Comparison of ENCODE assay signal across 10 cellular contexts in the genomic region with DNA sequence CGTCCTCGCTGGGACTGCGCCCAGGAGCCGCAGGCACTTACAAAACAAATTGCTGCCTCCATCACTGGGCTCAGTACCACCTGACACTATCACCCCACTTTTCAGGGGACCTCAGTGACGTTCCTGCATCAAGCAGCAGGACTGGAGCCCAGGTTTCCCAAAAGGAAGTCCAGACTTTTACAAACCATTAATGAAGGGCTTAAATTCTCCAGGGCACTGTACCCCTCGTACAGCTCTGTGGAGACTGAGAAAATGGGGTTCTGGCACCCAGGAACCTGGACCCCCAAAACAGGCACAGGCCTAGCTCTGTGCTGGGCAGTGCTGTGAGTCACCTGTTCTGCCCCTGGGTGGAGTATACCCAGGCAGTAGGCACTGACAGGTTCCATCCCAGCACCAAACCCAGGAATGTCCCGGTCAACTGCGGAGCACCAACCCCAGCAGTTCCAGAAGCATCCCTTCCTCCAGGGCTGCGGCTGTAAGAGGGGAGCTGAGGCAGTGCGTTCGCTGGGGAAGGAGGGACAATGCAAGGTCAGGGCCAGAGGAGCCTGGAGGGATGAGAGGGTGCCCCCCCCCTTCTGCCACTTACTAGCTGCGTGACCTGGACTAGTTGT. TPM values are rescaled to one million over a fixed set of nuclear protein-coding genes. Genes with fewer than 3 reads are reported as not detected.
DNase-seq lines count a peak whose midpoint lies in the region; FAIRE-seq and TF ChIP-seq lines count a peak whose summit lies in the region.
"Had no signal": no experiment of that assay in that cellular context is flagged by ENCODE, and none has a peak within 500 bp of the region (broad histone marks: within the 10 kb centered on the region; RNA-seq: fewer than 3 reads in every experiment).

No MANE protein-coding gene starts in this region.

- no peak for TF ChIP-seq POLR2A in GM12891 (IDR thresholded peaks at IDR 0.05; ENCODE audit: low read depth, low read length)

- no peaks in the 10 kb centered on the region for H3K36me3 Mint-ChIP-seq in activated naive CD4-positive, alpha-beta T cell treated with anti-CD3 and anti-CD28 coated beads, Interleukin-2, amount 50 U/mL, for 24 hours
- no peaks in the 10 kb centered on the region for H3K36me3 Mint-ChIP-seq in type B pancreatic cell

- no peak for FAIRE-seq in GM12891 (lab: Jason Lieb, UNC)
- FAIRE-seq: frontal cortex, TTC549 had no signal

- H3K9me3 Mint-ChIP-seq in activated naive CD4-positive, alpha-beta T cell treated with anti-CD3 and anti-CD28 coated beads, Interleukin-2, amount 50 U/mL, for 24 hours = no peaks in the 10 kb centered on the region
- H3K9me3 Mint-ChIP-seq in type B pancreatic cell = no peaks in the 10 kb centered on the region

- peaks cover 18% of the 10 kb centered on the region for H3K4me1 Mint-ChIP-seq in activated naive CD4-positive, alpha-beta T cell treated with anti-CD3 and anti-CD28 coated beads, Interleukin-2, amount 50 U/mL, for 24 hours
- H3K4me1 Mint-ChIP-seq in type B pancreatic cell (ENCODE audit: unreplicated experiment) = peaks cover 3% of the 10 kb centered on the region

- TF ChIP-seq CTCF in VCaP (conservative IDR thresholded peaks at IDR 0.05) (peak; percentile 75), type B pancreatic cell (conservative IDR thresholded peaks at IDR 0.05) (no peak)

- peaks cover 17% of the 10 kb centered on the region for H3K27me3 Mint-ChIP-seq in activated naive CD4-positive, alpha-beta T cell treated with anti-CD3 and anti-CD28 coated beads, Interleukin-2, amount 50 U/mL, for 24 hours
- H3K27me3 Mint-ChIP-seq in type B pancreatic cell = peaks cover 81% of the 10 kb centered on the region

- H3K27ac Mint-ChIP-seq in activated naive CD4-positive, alpha-beta T cell treated with anti-CD3 and anti-CD28 coated beads, Interleukin-2, amount 50 U/mL, for 24 hours = no peak overlapping the region
- H3K27ac Mint-ChIP-seq in type B pancreatic cell = no peak overlapping the region

- H3K4me3 Mint-ChIP-seq in activated naive CD4-positive, alpha-beta T cell treated with anti-CD3 and anti-CD28 coated beads, Interleukin-2, amount 50 U/mL, for 24 hours = peak overlapping the region; percentile 87
- H3K4me3 Mint-ChIP-seq in type B pancreatic cell = peak overlapping the region; percentile 92

- peak overlapping the region; percentile 56; the same call in 1 of the 2 replicates for H3K27ac ChIP-seq in VCaP

- no peak for DNase-seq in activated naive CD4-positive, alpha-beta T cell treated with anti-CD3 and anti-CD28 coated beads, Interleukin-2, amount 50 U/mL, for 16 hours
- DNase-seq in iPS-NIHi11 (ENCODE audit: low spot score) (peak; percentile 54), type B pancreatic cell (ENCODE audit: extremely low spot score, unreplicated experiment) (no peak), GM03348 (ENCODE audit: low spot score) (no peak), SKM-1 treated with dmso at 0.1 percent for 144 hours (lab: John Stamatoyannopoulos, UW; ENCODE audit: unreplicated experiment) (no peak), GM12891 (ENCODE audit: insufficient read length, low spot score) (no peak)

TF ChIP-seq in GM12891, 5 proteins besides CTCF, POLR2A, EP300 and RAD21:
- TF ChIP-seq PAX5 (IDR thresholded peaks at IDR 0.05; ENCODE audit: insufficient read depth, low read length, severe bottlenecking) (no peak), POU2F2 (IDR thresholded peaks at IDR 0.05; ENCODE audit: low read depth, low read length) (no peak), TAF1 (IDR thresholded peaks at IDR 0.05; ENCODE audit: low read depth, low read length) (no peak), SPI1 (IDR thresholded peaks at IDR 0.05; ENCODE audit: low read depth, low read length) (no peak), POLR2AphosphoS5 (IDR thresholded peaks at IDR 0.05; ENCODE audit: low read depth, low read length) (no peak)

RNA-seq across cellular contexts. Expression of a gene that starts 24.6 kb away (rescaled TPM):
- total RNA-seq in type B pancreatic cell (ENCODE audit: low replicate concordance) = not detected in 2 replicates
- polyA plus RNA-seq in GM12891 (2012; ENCODE audit: low read depth, missing spikeins) = not detected
- total RNA-seq: frontal cortex had no signal

RNA-seq across cellular contexts. Expression of a gene that starts 36.3 kb away (rescaled TPM):
- 19.1 and 30.3 TPM in 2 replicates for total RNA-seq in type B pancreatic cell (ENCODE audit: low replicate concordance)
- 16.2 TPM for polyA plus RNA-seq in GM12891 (2012; ENCODE audit: low read depth, missing spikeins)

RNA-seq across cellular contexts. Expression of a gene that starts 55.3 kb away (rescaled TPM):
- 16.3 and 19.6 TPM in 2 replicates for total RNA-seq in type B pancreatic cell (ENCODE audit: low replicate concordance)
- 9.5 TPM for polyA plus RNA-seq in GM12891 (2012; ENCODE audit: low read depth, missing spikeins)

RNA-seq across cellular contexts. Expression of a gene that starts 56.4 kb away (rescaled TPM):
- 256 and 300 TPM in 2 replicates for total RNA-seq in type B pancreatic cell (ENCODE audit: low replicate concordance)
- polyA plus RNA-seq in GM12891 (2012; ENCODE audit: low read depth, missing spikeins) = 344 TPM
